8 cellular contexts compared by ENCODE assay signal in the genomic region with DNA sequence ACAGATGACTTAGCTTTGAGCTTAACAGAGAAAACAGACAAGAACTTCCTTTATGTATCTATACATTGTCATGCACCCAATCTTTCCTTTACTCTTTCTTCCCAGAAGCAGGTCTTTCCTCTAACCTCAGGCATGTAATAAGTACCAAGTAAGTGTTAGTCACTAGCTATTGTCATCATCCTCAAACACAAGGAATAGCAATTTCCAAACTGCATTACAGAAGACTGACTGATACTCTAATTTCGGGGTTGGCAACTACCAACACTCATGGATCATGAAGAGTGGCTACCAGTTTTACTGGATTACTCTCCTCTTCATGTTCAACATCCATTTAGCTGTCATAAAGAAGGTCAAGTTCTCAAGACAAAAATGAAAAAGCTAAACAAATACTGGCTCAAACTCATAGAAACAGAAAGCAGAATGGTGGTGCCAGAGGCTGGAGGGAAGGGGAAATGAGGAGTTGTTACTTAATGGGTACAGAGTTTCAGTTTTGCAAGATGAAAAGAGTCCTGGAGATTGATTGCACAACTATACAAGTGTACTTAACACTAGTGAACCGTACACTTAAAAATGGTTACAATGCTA.
DNase-seq lines count a peak whose midpoint lies in the region; ATAC-seq and TF ChIP-seq lines count a peak whose summit lies in the region.

No MANE protein-coding gene starts in this region.

- H3K9me3 ChIP-seq in right atrium auricular region (no peaks in the 10 kb centered on the region), tibial artery (no peaks in the 10 kb centered on the region)

- H3K4me3 ChIP-seq in right atrium auricular region (no peak overlapping the region), tibial artery (no peak overlapping the region)

- H3K27ac ChIP-seq in right atrium auricular region = peak overlapping the region in 1 of 2 donors; percentile 59
- peak overlapping the region; percentile 16 to 40 for H3K27ac ChIP-seq in tibial artery

- intact Hi-C loops in Right ventricle myocardium superior (cut with DNase I) = no loop called here
- intact Hi-C loops in tibial artery (cut with DNase I; ENCODE audit: low total_unique reads) = no loop called here

- ATAC-seq in Right ventricle myocardium superior (ENCODE audit: poor library complexity) = peak; percentile 59
- ATAC-seq in activated CD8-positive, alpha-beta T cell treated with anti-CD3 and anti-CD28 coated beads, Interleukin-2, amount 10 ng/mL, durations not matched to agents 7 days and 5 days = peak; percentile 80

- H3K4me1 ChIP-seq in right atrium auricular region (peaks cover 0 to 53% of the 10 kb centered on the region in 2 donors), tibial artery (peaks cover 0 to 89% (median 50%) of the 10 kb centered on the region in 4 donors)

- POLR2A ChIA-PET in activated CD8-positive, alpha-beta T cell treated with anti-CD3 and anti-CD28 coated beads, Interleukin-2, amount 10 ng/mL, durations not matched to agents 7 days and 5 days (lab: Charles Lee) = interaction anchor here (0.7 to 0.9 kb wide), 2 partner anchors 66 to 107 kb away, joined by 3 to 4 read pairs; no protein-coding TSS in a partner anchor

- H3K4me1 Mint-ChIP-seq in activated CD8-positive, alpha-beta T cell treated with anti-CD3 and anti-CD28 coated beads, Interleukin-2, amount 10 ng/mL, durations not matched to agents 7 days and 5 days (ENCODE audit: low read depth) = peaks cover 51% of the 10 kb centered on the region
- H3K4me1 Mint-ChIP-seq in immature natural killer cell = peaks cover 70 to 87% of the 10 kb centered on the region in 2 donors

- no peaks in the 10 kb centered on the region for H3K36me3 Mint-ChIP-seq in activated CD8-positive, alpha-beta T cell treated with anti-CD3 and anti-CD28 coated beads, Interleukin-2, amount 10 ng/mL, durations not matched to agents 7 days and 5 days (ENCODE audit: low read depth)
- no peaks in the 10 kb centered on the region for H3K36me3 Mint-ChIP-seq in immature natural killer cell

- no peaks in the 10 kb centered on the region for H3K9me3 Mint-ChIP-seq in activated CD8-positive, alpha-beta T cell treated with anti-CD3 and anti-CD28 coated beads, Interleukin-2, amount 10 ng/mL, durations not matched to agents 7 days and 5 days (ENCODE audit: insufficient read depth)
- no peaks in the 10 kb centered on the region for H3K9me3 Mint-ChIP-seq in immature natural killer cell

- no peaks in the 10 kb centered on the region for H3K36me3 ChIP-seq in right atrium auricular region
- H3K36me3 ChIP-seq in tibial artery = no peaks in the 10 kb centered on the region

- peak overlapping the region; percentile 13 for H3K4me3 Mint-ChIP-seq in activated CD8-positive, alpha-beta T cell treated with anti-CD3 and anti-CD28 coated beads, Interleukin-2, amount 10 ng/mL, durations not matched to agents 7 days and 5 days
- peak overlapping the region; percentile 5 to 65 (median 10) for H3K4me3 Mint-ChIP-seq in immature natural killer cell

- no peak for DNase-seq in Right ventricle myocardium superior
- DNase-seq in right atrium auricular region (ENCODE audit: low spot score) = no peak
- DNase-seq in HT1080 (ENCODE audit: low read depth) = peak; percentile 89
- no peak for DNase-seq in activated CD8-positive, alpha-beta T cell treated with anti-CD3 and anti-CD28 coated beads, Interleukin-2, amount 10 ng/mL, durations not matched to agents 7 days and 5 days
- peak; percentile 21 to 35 (median 32) for DNase-seq in immature natural killer cell
- DNase-seq in tibial artery = no peak
- DNase-seq in NCI-H2196 treated with DMSO at 0.1 percent for 48 hours (lab: John Stamatoyannopoulos, UW; ENCODE audit: unreplicated experiment) = no peak
- no peak for DNase-seq in amygdala (lab: John Stamatoyannopoulos, UW)

- CTCF ChIA-PET in activated CD8-positive, alpha-beta T cell treated with anti-CD3 and anti-CD28 coated beads, Interleukin-2, amount 10 ng/mL, durations not matched to agents 7 days and 5 days (lab: Charles Lee) = interaction anchor here (0.6 to 1.8 kb wide), 13 partner anchors 8 to 151 kb away, joined by 3 to 7 read pairs (median 4); no protein-coding TSS in a partner anchor

- H3K27me3 ChIP-seq in right atrium auricular region = no peaks in the 10 kb centered on the region
- H3K27me3 ChIP-seq in tibial artery = no peaks in the 10 kb centered on the region

- no peak for TF ChIP-seq CTCF in right atrium auricular region (IDR thresholded peaks at IDR 0.05)
- no peak for TF ChIP-seq CTCF in tibial artery (IDR thresholded peaks at IDR 0.05)

- no peaks in the 10 kb centered on the region for H3K27me3 Mint-ChIP-seq in activated CD8-positive, alpha-beta T cell treated with anti-CD3 and anti-CD28 coated beads, Interleukin-2, amount 10 ng/mL, durations not matched to agents 7 days and 5 days (ENCODE audit: low read depth)
- H3K27me3 Mint-ChIP-seq in immature natural killer cell (ENCODE audit: low read depth in 3 of 3) = peaks cover 0 to 3% (median 0%) of the 10 kb centered on the region in 3 donors

- peak overlapping the region; percentile 27 for H3K27ac Mint-ChIP-seq in activated CD8-positive, alpha-beta T cell treated with anti-CD3 and anti-CD28 coated beads, Interleukin-2, amount 10 ng/mL, durations not matched to agents 7 days and 5 days
- H3K27ac Mint-ChIP-seq in immature natural killer cell = peak overlapping the region; percentile 53 to 90 (median 65)

Comparison
In these comparisons a context has a peak if more than half of its experiments do, and no peak if none do; other contexts are left out.
1. DNase-seq: peak in HT1080 (single experiment) and immature natural killer cell (3 of 3); none in Right ventricle myocardium superior (single experiment), right atrium auricular region (single experiment), activated CD8-positive, alpha-beta T cell treated with anti-CD3 and anti-CD28 coated beads, Interleukin-2, amount 10 ng/mL, durations not matched to agents 7 days and 5 days (single experiment), tibial artery (0 of 2), NCI-H2196 treated with DMSO at 0.1 percent for 48 hours (single experiment) and amygdala (0 of 56).